In genomic region chr11:44475114-44475686, GRCh38 we compare ENCODE assay signal across 25 cellular contexts.
"Had no signal": no experiment of that assay in that cellular context is flagged by ENCODE, and none has a peak within 500 bp of the region (broad histone marks: within the 10 kb centered on the region; RNA-seq: fewer than 3 reads in every experiment).

No MANE protein-coding gene starts in this region.

- H3K9me3 ChIP-seq: MG63, Peyer's patch had no signal

- H3K27ac ChIP-seq: brain microvascular endothelial cell, cardiac muscle cell, Peyer's patch, RWPE1 had no signal

- H3K4me1 Mint-ChIP-seq: activated B cell treated with CpG ODN at 0.5 μM for 24 hours; activated CD4-positive, alpha-beta memory T cell treated with anti-CD3 and anti-CD28 coated beads, Interleukin-2, amount 10 ng/mL, durations not matched to agents 7 days and 5 days; activated CD4-positive, alpha-beta T cell treated with anti-CD3 and anti-CD28 coated beads, Interleukin-2, amount 10 ng/mL, durations not matched to agents 7 days and 5 days; activated naive CD4-positive, alpha-beta T cell treated with anti-CD3 and anti-CD28 coated beads, Interleukin-2, amount 10 ng/mL, durations not matched to agents 7 days and 5 days; activated naive CD8-positive, alpha-beta T cell treated with anti-CD3 and anti-CD28 coated beads for 36 hours; activated T-helper 17 cell treated with anti-CD3 and anti-CD28 coated beads, Interleukin-2, amount 50 U/mL, for 72 hours; T-helper 17 cell had no signal

- H3K4me3 Mint-ChIP-seq: activated B cell treated with CpG ODN at 0.5 μM for 24 hours; activated CD4-positive, alpha-beta memory T cell treated with anti-CD3 and anti-CD28 coated beads, Interleukin-2, amount 10 ng/mL, durations not matched to agents 7 days and 5 days; activated CD4-positive, alpha-beta T cell treated with anti-CD3 and anti-CD28 coated beads, Interleukin-2, amount 10 ng/mL, durations not matched to agents 7 days and 5 days; activated naive CD4-positive, alpha-beta T cell treated with anti-CD3 and anti-CD28 coated beads, Interleukin-2, amount 10 ng/mL, durations not matched to agents 7 days and 5 days; activated naive CD8-positive, alpha-beta T cell treated with anti-CD3 and anti-CD28 coated beads for 36 hours; activated T-helper 17 cell treated with anti-CD3 and anti-CD28 coated beads, Interleukin-2, amount 50 U/mL, for 72 hours; T-helper 17 cell had no signal

- DNase-seq: activated B cell treated with CpG ODN at 0.5 μM for 24 hours; activated CD4-positive, alpha-beta memory T cell treated with anti-CD3 and anti-CD28 coated beads, Interleukin-2, amount 10 ng/mL, durations not matched to agents 7 days and 5 days; activated CD4-positive, alpha-beta T cell treated with anti-CD3 and anti-CD28 coated beads, Interleukin-2, amount 10 ng/mL, durations not matched to agents 7 days and 5 days; activated gamma-delta T cell; activated naive CD4-positive, alpha-beta T cell treated with anti-CD3 and anti-CD28 coated beads, Interleukin-2, amount 10 ng/mL, durations not matched to agents 7 days and 5 days; activated naive CD8-positive, alpha-beta T cell treated with anti-CD3 and anti-CD28 coated beads for 36 hours; activated T-cell treated with anti-CD3 and anti-CD28 coated beads for 4 hours; activated T-cell treated with anti-CD3 and anti-CD28 coated beads, Interleukin-2, amount 50 U/mL, for 48 hours; brain microvascular endothelial cell; MG63; NCI-H1105; NCI-H1436 treated with DMSO at 0.1 percent for 48 hours; NCI-H187; NCI-H2081; NCI-H510A treated with DMSO at 0.1 percent for 48 hours; NCI-H69; NK-92 treated with Interleukin-12 subunit alpha and Interleukin-12 subunit beta, amount 100 ng/mL, for 24 hours; OCI-M1; Peyer's patch; SHP77 treated with DMSO at 0.1 percent for 48 hours; T-helper 17 cell; T-helper 9 cell had no signal

- H3K27ac Mint-ChIP-seq: activated B cell treated with CpG ODN at 0.5 μM for 24 hours; activated CD4-positive, alpha-beta memory T cell treated with anti-CD3 and anti-CD28 coated beads, Interleukin-2, amount 10 ng/mL, durations not matched to agents 7 days and 5 days; activated CD4-positive, alpha-beta T cell treated with anti-CD3 and anti-CD28 coated beads, Interleukin-2, amount 10 ng/mL, durations not matched to agents 7 days and 5 days; activated naive CD4-positive, alpha-beta T cell treated with anti-CD3 and anti-CD28 coated beads, Interleukin-2, amount 10 ng/mL, durations not matched to agents 7 days and 5 days; activated naive CD8-positive, alpha-beta T cell treated with anti-CD3 and anti-CD28 coated beads for 36 hours; activated T-helper 17 cell treated with anti-CD3 and anti-CD28 coated beads, Interleukin-2, amount 50 U/mL, for 72 hours; T-helper 17 cell had no signal

- H3K27me3 ChIP-seq: brain microvascular endothelial cell, cardiac muscle cell, MG63, Peyer's patch had no signal

- ATAC-seq: activated T-helper 17 cell treated with anti-CD3 and anti-CD28 coated beads, Interleukin-2, amount 50 U/mL, for 72 hours; T-helper 17 cell had no signal

- H3K4me1 ChIP-seq: Peyer's patch had no signal

- H3K36me3 ChIP-seq: brain microvascular endothelial cell, cardiac muscle cell, MG63, Peyer's patch had no signal

- H3K9me3 Mint-ChIP-seq: activated B cell treated with CpG ODN at 0.5 μM for 24 hours; activated CD4-positive, alpha-beta memory T cell treated with anti-CD3 and anti-CD28 coated beads, Interleukin-2, amount 10 ng/mL, durations not matched to agents 7 days and 5 days; activated CD4-positive, alpha-beta T cell treated with anti-CD3 and anti-CD28 coated beads, Interleukin-2, amount 10 ng/mL, durations not matched to agents 7 days and 5 days; activated naive CD8-positive, alpha-beta T cell treated with anti-CD3 and anti-CD28 coated beads for 36 hours had no signal

- H3K36me3 Mint-ChIP-seq: activated naive CD4-positive, alpha-beta T cell treated with anti-CD3 and anti-CD28 coated beads, Interleukin-2, amount 10 ng/mL, durations not matched to agents 7 days and 5 days; activated naive CD8-positive, alpha-beta T cell treated with anti-CD3 and anti-CD28 coated beads for 36 hours had no signal

- H3K4me3 ChIP-seq: cardiac muscle cell, MG63, Peyer's patch had no signal
